1 cellular context compared by ENCODE assay signal in the genomic region with DNA sequence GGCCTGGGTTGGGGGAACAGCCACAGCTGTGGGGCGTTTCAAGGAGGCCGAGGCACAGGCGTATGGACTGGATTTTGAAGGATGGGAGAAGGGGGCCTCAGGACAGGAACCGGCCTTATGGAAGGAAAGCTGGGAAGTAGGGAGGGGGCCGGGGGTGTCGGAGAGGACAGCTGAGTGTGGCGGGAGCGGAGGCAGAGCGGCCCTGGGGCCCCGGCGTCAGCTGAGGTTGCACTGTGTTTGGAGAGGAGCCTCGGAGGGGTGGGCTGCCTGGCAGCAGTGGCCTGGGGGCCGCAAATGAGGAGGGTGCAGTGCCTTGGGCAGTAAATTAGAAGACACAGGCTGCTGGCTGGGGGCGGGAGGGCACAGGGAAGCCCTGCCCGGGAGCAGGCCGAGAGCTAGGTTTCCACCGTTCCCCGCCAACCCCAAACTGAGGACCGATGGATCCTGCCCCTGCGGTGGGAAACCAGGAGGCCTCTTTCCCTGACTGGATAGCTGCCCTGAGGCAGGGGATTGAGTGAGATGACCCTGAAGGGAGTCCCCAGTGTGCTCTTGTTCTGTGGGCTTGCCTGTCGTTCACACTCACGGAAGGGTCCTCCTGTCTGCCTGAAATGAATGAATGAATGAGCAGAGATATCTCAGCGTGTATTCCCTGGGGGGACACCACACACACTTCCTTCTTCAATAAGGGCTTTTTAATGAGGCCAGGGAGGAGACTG.
TF ChIP-seq lines count a peak whose summit lies in the region.

No MANE protein-coding gene starts in this region.

TF ChIP-seq in GM12891, 5 proteins besides CTCF, POLR2A, EP300 and RAD21:
- no peak for TF ChIP-seq TAF1 (IDR thresholded peaks at IDR 0.05; ENCODE audit: low read depth, low read length)
- TF ChIP-seq SPI1 (IDR thresholded peaks at IDR 0.05; ENCODE audit: low read depth, low read length), result no peak
- no peak for TF ChIP-seq POLR2AphosphoS5 (IDR thresholded peaks at IDR 0.05; ENCODE audit: low read depth, low read length)
- no peak for TF ChIP-seq PAX5 (IDR thresholded peaks at IDR 0.05; ENCODE audit: insufficient read depth, low read length, severe bottlenecking)
- TF ChIP-seq POU2F2 (IDR thresholded peaks at IDR 0.05; ENCODE audit: low read depth, low read length), result no peak
